In genomic region chr7:128783143-128783799, GRCh38 we compare ENCODE assay signal across 8 cellular contexts.
DNase-seq lines count a peak whose midpoint lies in the region; ATAC-seq lines count a peak whose summit lies in the region.

No MANE protein-coding gene starts in this region.

- peak; percentile 75 for ATAC-seq in stimulated activated naive CD8-positive, alpha-beta T cell treated with anti-CD3 and anti-CD28 coated beads, Interleukin-15, Interleukin-2, amounts not matched to agents 100 U/mL and 50 U/mL, for 24 hours
- ATAC-seq in HG03135 (IDR thresholded peaks at IDR 0.05; ENCODE audit: unreplicated experiment) (no peak), GM21717 (IDR thresholded peaks at IDR 0.05; ENCODE audit: unreplicated experiment) (no peak)

- DNase-seq in activated CD4-positive, alpha-beta T cell treated with anti-CD3 and anti-CD28 coated beads for 48 hours, result peak; percentile 39
- DNase-seq in activated CD4-positive, alpha-beta T cell treated with anti-CD3 and anti-CD28 coated beads, Interleukin-2, amount 50 U/mL, for 4 hours, result no peak
- peak; percentile 21 for DNase-seq in amniotic stem cell (lab: John Stamatoyannopoulos, UW)
- peak; percentile 86 for DNase-seq in iPS DF 19.7 (ENCODE audit: low read depth, low spot score)
- no peak for DNase-seq in stimulated activated naive CD8-positive, alpha-beta T cell treated with anti-CD3 and anti-CD28 coated beads, Interleukin-15, Interleukin-2, amounts not matched to agents 100 U/mL and 50 U/mL, for 24 hours
- DNase-seq in NCI-H2227 (lab: John Stamatoyannopoulos, UW; ENCODE audit: unreplicated experiment), result no peak

Comparison
In these comparisons a context has a peak if more than half of its experiments do, and no peak if none do; other contexts are left out.
1. DNase-seq: peak in activated CD4-positive, alpha-beta T cell treated with anti-CD3 and anti-CD28 coated beads for 48 hours (single experiment), amniotic stem cell (single experiment) and iPS DF 19.7 (single experiment); none in activated CD4-positive, alpha-beta T cell treated with anti-CD3 and anti-CD28 coated beads, Interleukin-2, amount 50 U/mL, for 4 hours (0 of 2), stimulated activated naive CD8-positive, alpha-beta T cell treated with anti-CD3 and anti-CD28 coated beads, Interleukin-15, Interleukin-2, amounts not matched to agents 100 U/mL and 50 U/mL, for 24 hours (single experiment) and NCI-H2227 (single experiment).